Comparison of ENCODE assay signal across 27 cellular contexts in the genomic region with DNA sequence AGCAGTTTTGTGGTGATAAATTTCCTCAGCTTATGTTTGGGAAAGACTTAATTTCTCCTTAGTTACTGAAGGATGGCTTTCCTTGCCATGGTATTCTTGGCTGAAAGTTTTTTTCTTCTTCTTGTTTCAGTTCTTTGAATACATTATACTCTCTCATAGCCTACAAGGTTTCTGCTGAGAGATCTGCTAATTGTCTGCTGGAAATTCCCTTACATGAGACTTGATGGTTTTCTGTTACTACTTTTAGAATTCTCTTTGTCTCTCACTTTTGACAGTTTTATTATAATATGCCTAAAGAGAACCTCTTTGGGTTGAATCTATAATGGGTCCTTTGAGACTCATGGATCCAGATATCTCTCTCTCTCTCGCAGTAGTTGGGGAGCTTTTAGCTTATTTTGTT.
"Had no signal": no experiment of that assay in that cellular context is flagged by ENCODE, and none has a peak within 500 bp of the region (broad histone marks: within the 10 kb centered on the region; RNA-seq: fewer than 3 reads in every experiment).

No MANE protein-coding gene starts in this region.

- H3K36me3 ChIP-seq: adrenal gland, cardiac muscle cell had no signal

- H3K4me1 ChIP-seq: adrenal gland, body of pancreas had no signal

- H3K27me3 ChIP-seq: adrenal gland, body of pancreas, cardiac muscle cell had no signal

- H3K27ac ChIP-seq: adrenal gland, body of pancreas, cardiac muscle cell, coronary artery, dorsolateral prefrontal cortex had no signal

- ATAC-seq: activated CD4-positive, alpha-beta T cell treated with anti-CD3 and anti-CD28 coated beads for 36 hours; activated CD8-positive, alpha-beta memory T cell treated with anti-CD3 and anti-CD28 coated beads, Interleukin-2, amount 10 ng/mL, durations not matched to agents 7 days and 5 days; activated CD8-positive, alpha-beta T cell treated with anti-CD3 and anti-CD28 coated beads, Interleukin-2, amount 10 ng/mL, durations not matched to agents 7 days and 5 days; activated naive CD8-positive, alpha-beta T cell treated with anti-CD3 and anti-CD28 coated beads, Interleukin-2, amount 50 U/mL, for 24 hours; body of pancreas; esophagus mucosa had no signal

- H3K4me3 ChIP-seq: adrenal gland, body of pancreas, cardiac muscle cell, coronary artery, dorsolateral prefrontal cortex had no signal

- H3K9me3 ChIP-seq: adrenal gland, body of pancreas had no signal

- DNase-seq: activated CD4-positive, alpha-beta memory T cell treated with anti-CD3 and anti-CD28 coated beads for 36 hours; activated CD4-positive, alpha-beta T cell treated with anti-CD3 and anti-CD28 coated beads for 36 hours; activated CD4-positive, alpha-beta T cell treated with anti-CD3 and anti-CD28 coated beads, Interleukin-2, amount 10 ng/mL, durations not matched to agents 24 days and 14 days; activated CD4-positive, CD25-positive, alpha-beta regulatory T cell; activated CD4-positive, CD25-positive, alpha-beta regulatory T cell treated with anti-CD3 and anti-CD28 coated beads, Interleukin-2, amount 50 U/mL, for 72 hours; activated CD8-positive, alpha-beta memory T cell treated with anti-CD3 and anti-CD28 coated beads, Interleukin-2, amount 10 ng/mL, durations not matched to agents 7 days and 5 days; activated CD8-positive, alpha-beta memory T cell treated with anti-CD3 and anti-CD28 coated beads, Interleukin-2, amount 50 U/mL, for 4 hours; activated CD8-positive, alpha-beta T cell treated with anti-CD3 and anti-CD28 coated beads, Interleukin-2, amount 10 ng/mL, durations not matched to agents 7 days and 5 days; activated effector memory CD4-positive, alpha-beta T cell treated with anti-CD3 and anti-CD28 coated beads, Interleukin-2, amount 50 U/mL, for 16 hours; activated naive CD4-positive, alpha-beta T cell treated with anti-CD3 and anti-CD28 coated beads for 36 hours; activated naive CD8-positive, alpha-beta T cell treated with anti-CD3 and anti-CD28 coated beads for 36 hours; activated naive CD8-positive, alpha-beta T cell treated with anti-CD3 and anti-CD28 coated beads, Interleukin-2, amount 50 U/mL, for 24 hours; activated T-cell treated with anti-CD3 and anti-CD28 coated beads, Interleukin-2, amount 50 U/mL, for 1 hour; activated T-cell treated with anti-CD3 and anti-CD28 coated beads, Interleukin-2, amount 50 U/mL, for 48 hours; adrenal gland; amygdala; aorta; body of pancreas; dorsolateral prefrontal cortex; effector memory CD4-positive, alpha-beta T cell; endodermal cell; foreskin fibroblast; head of caudate nucleus; T-helper 2 cell had no signal
